Comparison of ENCODE assay signal across 1 cellular context in genomic region chr21:23218667-23219066, GRCh38.
TF ChIP-seq lines count a peak whose summit lies in the region.

No MANE protein-coding gene starts in this region.

TF ChIP-seq in SK-N-SH, 30 proteins besides CTCF, POLR2A, EP300 and RAD21 (continued from another document):
- TF ChIP-seq USF2 (IDR thresholded peaks at IDR 0.05; ENCODE audit: borderline replicate concordance, low read depth, low read length) = no peak
- TF ChIP-seq ZBTB33 (IDR thresholded peaks at IDR 0.05; ENCODE audit: borderline replicate concordance, low read depth) = no peak
- no peak for TF ChIP-seq IRF3 (IDR thresholded peaks at IDR 0.05; ENCODE audit: low read depth, low read length)
